ENCODE assay signal across 1 cellular context in genomic region chr3:126982522-126983175, GRCh38.
TF ChIP-seq lines count a peak whose summit lies in the region.

Gene PLXNA1, plus strand, starts transcription at chr3:126983115. Its CDS starts 5,479 bp downstream, at chr3:126988594.

TF ChIP-seq in HepG2, 621 proteins besides CTCF, POLR2A, EP300 and RAD21 (continued from another document and continues in another):
- TF ChIP-seq ZNF407 (CRISPR knock-in tag; IDR thresholded peaks at IDR 0.05; ENCODE audit: not compliant biosample characterization) (peak; percentile 46), ZNF83 (CRISPR knock-in tag; IDR thresholded peaks at IDR 0.05; ENCODE audit: borderline replicate concordance) (no peak), MYNN (CRISPR knock-in tag; IDR thresholded peaks at IDR 0.05; ENCODE audit: low read depth) (0 out of 2 replicates have a peak, but pooled peaks have one; percentile 45), ZNF672 (CRISPR knock-in tag; IDR thresholded peaks at IDR 0.05) (no peak), SP1 (IDR thresholded peaks at IDR 0.05) (no peak), SP1 (CRISPR knock-in tag; IDR thresholded peaks at IDR 0.05) (peak; percentile 45; the same call in 1 of the 2 replicates), ZBTB1 (CRISPR knock-in tag; IDR thresholded peaks at IDR 0.05; ENCODE audit: borderline replicate concordance) (no peak), MAF1 (CRISPR knock-in tag; IDR thresholded peaks at IDR 0.05; ENCODE audit: borderline replicate concordance) (no peak; the same call in 1 of the 2 replicates), ZNF543 (CRISPR knock-in tag; IDR thresholded peaks at IDR 0.05) (peak; percentile 56; the same call in 1 of the 2 replicates), ISX (CRISPR knock-in tag; conservative IDR thresholded peaks at IDR 0.05) (no peak; the same call in 1 of the 2 replicates), ZNF878 (CRISPR knock-in tag; IDR thresholded peaks at IDR 0.05) (no peak), ZSCAN25 (CRISPR knock-in tag; IDR thresholded peaks at IDR 0.05) (no peak), ZNF296 (CRISPR knock-in tag; conservative IDR thresholded peaks at IDR 0.05) (no peak), MNT (IDR thresholded peaks at IDR 0.05) (no peak), MYPOP (CRISPR knock-in tag; IDR thresholded peaks at IDR 0.05) (0 out of 2 replicates have a peak, but pooled peaks have one; percentile 54), ZFP37 (CRISPR knock-in tag; IDR thresholded peaks at IDR 0.05; ENCODE audit: borderline replicate concordance) (no peak), TRIM22 (IDR thresholded peaks at IDR 0.05) (no peak), NR0B2 (CRISPR knock-in tag; IDR thresholded peaks at IDR 0.05) (no peak), ELF1 (CRISPR knock-in tag; IDR thresholded peaks at IDR 0.05) (peak; percentile 50; the same call in 1 of the 2 replicates), PAF1 (CRISPR knock-in tag; IDR thresholded peaks at IDR 0.05) (no peak), KLF12 (CRISPR knock-in tag; IDR thresholded peaks at IDR 0.05; ENCODE audit: borderline replicate concordance) (0 out of 2 replicates have a peak, but pooled peaks have one; percentile 18), ZBTB38 (CRISPR knock-in tag; IDR thresholded peaks at IDR 0.05) (no peak; the same call in 1 of the 2 replicates), SMC3 (IDR thresholded peaks at IDR 0.05; ENCODE audit: low read length) (no peak; the same call in 1 of the 2 replicates), TBX2 (CRISPR knock-in tag; IDR thresholded peaks at IDR 0.05; ENCODE audit: borderline replicate concordance) (peak; percentile 52; the same call in 1 of the 2 replicates), ZBTB40 (IDR thresholded peaks at IDR 0.05) (no peak), ZBTB40 (CRISPR knock-in tag; IDR thresholded peaks at IDR 0.05) (peak; percentile 69), ZNF891 (CRISPR knock-in tag; IDR thresholded peaks at IDR 0.05) (peak; percentile 65), STAG1 (CRISPR knock-in tag; IDR thresholded peaks at IDR 0.05) (peak; percentile 36; the same call in 1 of the 2 replicates), CAMTA2 (CRISPR knock-in tag; IDR thresholded peaks at IDR 0.05; ENCODE audit: borderline replicate concordance) (no peak), ZNF253 (CRISPR knock-in tag; IDR thresholded peaks at IDR 0.05; ENCODE audit: borderline replicate concordance) (no peak)
